In the genomic region with DNA sequence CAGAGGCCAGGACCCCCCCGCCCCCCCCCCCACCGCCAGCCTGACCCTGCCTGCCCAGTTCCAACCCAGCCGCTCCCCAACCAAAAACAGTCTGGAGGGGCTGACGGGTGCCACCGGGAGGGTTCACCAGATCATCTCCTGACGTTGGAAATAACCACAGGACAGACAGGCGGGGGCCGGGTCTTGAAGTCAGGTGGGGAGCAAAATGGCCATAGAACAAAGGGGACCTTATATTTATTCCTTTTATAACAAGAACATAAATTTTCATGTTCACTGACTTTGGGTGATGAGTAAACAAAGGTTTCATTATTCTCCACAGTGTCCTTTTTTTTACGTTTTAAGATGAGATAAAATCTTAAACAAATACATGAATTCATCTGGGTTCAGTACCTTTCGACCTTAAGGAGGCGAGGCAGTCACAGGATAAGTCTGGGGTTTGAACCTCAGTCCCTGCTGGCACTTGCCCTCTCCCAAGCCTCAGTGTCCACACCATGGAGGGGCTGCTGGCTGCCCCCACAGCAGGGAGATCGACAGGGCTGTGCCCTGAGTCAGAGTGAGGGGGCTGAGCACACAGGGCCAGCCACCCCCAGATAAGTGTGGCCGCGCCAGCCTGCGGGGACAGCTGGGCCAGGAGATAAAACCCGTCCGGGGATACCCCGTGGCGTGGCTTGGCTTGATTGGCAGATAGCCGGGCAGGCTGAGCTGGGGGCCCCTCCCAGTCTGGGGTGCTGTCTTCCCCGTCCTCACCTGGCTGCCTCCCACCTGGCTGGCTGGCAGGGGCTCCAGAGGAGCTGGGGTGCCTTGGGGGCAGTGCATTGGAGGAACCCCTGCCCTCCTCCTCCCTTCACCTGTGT, we compare ENCODE assay signal across 1 cellular context.
A peak's percentile ranks its signal among the peaks of the same experiment; 100 is the strongest.
TF ChIP-seq lines count a peak whose summit lies in the region.

No MANE protein-coding gene starts in this region.

TF ChIP-seq in GM12878, 131 proteins besides CTCF, POLR2A, EP300 and RAD21:
- TF ChIP-seq, protein P1, sequence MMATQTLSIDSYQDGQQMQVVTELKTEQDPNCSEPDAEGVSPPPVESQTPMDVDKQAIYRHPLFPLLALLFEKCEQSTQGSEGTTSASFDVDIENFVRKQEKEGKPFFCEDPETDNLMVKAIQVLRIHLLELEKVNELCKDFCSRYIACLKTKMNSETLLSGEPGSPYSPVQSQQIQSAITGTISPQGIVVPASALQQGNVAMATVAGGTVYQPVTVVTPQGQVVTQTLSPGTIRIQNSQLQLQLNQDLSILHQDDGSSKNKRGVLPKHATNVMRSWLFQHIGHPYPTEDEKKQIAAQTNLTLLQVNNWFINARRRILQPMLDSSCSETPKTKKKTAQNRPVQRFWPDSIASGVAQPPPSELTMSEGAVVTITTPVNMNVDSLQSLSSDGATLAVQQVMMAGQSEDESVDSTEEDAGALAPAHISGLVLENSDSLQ (IDR thresholded peaks at IDR 0.05), result peak; percentile 28; the same call in 1 of the 2 replicates
- TF ChIP-seq, protein P2, sequence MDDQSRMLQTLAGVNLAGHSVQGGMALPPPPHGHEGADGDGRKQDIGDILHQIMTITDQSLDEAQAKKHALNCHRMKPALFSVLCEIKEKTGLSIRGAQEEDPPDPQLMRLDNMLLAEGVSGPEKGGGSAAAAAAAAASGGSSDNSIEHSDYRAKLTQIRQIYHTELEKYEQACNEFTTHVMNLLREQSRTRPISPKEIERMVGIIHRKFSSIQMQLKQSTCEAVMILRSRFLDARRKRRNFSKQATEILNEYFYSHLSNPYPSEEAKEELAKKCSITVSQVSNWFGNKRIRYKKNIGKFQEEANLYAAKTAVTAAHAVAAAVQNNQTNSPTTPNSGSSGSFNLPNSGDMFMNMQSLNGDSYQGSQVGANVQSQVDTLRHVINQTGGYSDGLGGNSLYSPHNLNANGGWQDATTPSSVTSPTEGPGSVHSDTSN (IDR thresholded peaks at IDR 0.05; ENCODE audit: insufficient replicate concordance, low read depth, low read length), result no peak
